Comparison of ENCODE assay signal across 8 cellular contexts in genomic region chr3:195900426-195901355, GRCh38. TPM values are rescaled to one million over a fixed set of nuclear protein-coding genes. Genes with fewer than 3 reads are reported as not detected.
DNase-seq lines count a peak whose midpoint lies in the region; ATAC-seq and TF ChIP-seq lines count a peak whose summit lies in the region.

No MANE protein-coding gene starts in this region.

- no peaks in the 10 kb centered on the region for H3K27me3 Mint-ChIP-seq in activated T-helper 17 cell treated with anti-CD3 and anti-CD28 coated beads, Interleukin-2, amount 50 U/mL, for 72 hours

- H3K9me3 Mint-ChIP-seq in activated T-helper 17 cell treated with anti-CD3 and anti-CD28 coated beads, Interleukin-2, amount 50 U/mL, for 72 hours = no peaks in the 10 kb centered on the region

- DNase-seq in AML-193 (lab: John Stamatoyannopoulos, UW) = peak; percentile 93 to 95
- peak; percentile 81 for DNase-seq in KBM-7
- DNase-seq in left cardiac atrium = peak; percentile 73
- peak; percentile 94 for DNase-seq in spleen
- DNase-seq in LoVo (ENCODE audit: low spot score) = no peak
- no peak for DNase-seq in HuH-7 (ENCODE audit: low spot score)

- TF ChIP-seq CTCF in spleen (IDR thresholded peaks at IDR 0.05 in 8 of 11, conservative IDR thresholded peaks at IDR 0.05 in 3 of 11) = no peak

- H3K4me1 Mint-ChIP-seq in activated T-helper 17 cell treated with anti-CD3 and anti-CD28 coated beads, Interleukin-2, amount 50 U/mL, for 72 hours = peaks cover 57% of the 10 kb centered on the region

- peak overlapping the region; percentile 35 to 97 (median 88) for H3K27ac ChIP-seq in spleen

- 36 to 59% (median 50%) methylated on average over 22 to 23 of the region's 23 CpGs for WGBS in spleen, 5 donors

- peak overlapping the region; percentile 78 for H3K27ac Mint-ChIP-seq in activated T-helper 17 cell treated with anti-CD3 and anti-CD28 coated beads, Interleukin-2, amount 50 U/mL, for 72 hours

- ATAC-seq in GM19452 (IDR thresholded peaks at IDR 0.05; ENCODE audit: unreplicated experiment) (peak; percentile 52), left cardiac atrium (peak; percentile 59 to 75)
- ATAC-seq in activated T-helper 17 cell treated with anti-CD3 and anti-CD28 coated beads, Interleukin-2, amount 50 U/mL, for 72 hours (replicated peaks) = peak; percentile 73

- in situ Hi-C loops in KBM-7 (cut with MboI; ENCODE audit: low pct_unique_long_range_greater_than_20kb, low sequenced_read_pairs) = no loop called here

- H3K36me3 ChIP-seq in spleen = no peaks in the 10 kb centered on the region

- intact Hi-C loops in left cardiac atrium (cut with DNase I) (no loop called here), spleen (cut with DNase I; ENCODE audit: low total_unique reads) (no loop called here)

- peak overlapping the region in 2 of 8 donors; percentile 1 to 49 for H3K4me3 ChIP-seq in spleen

- peaks cover 36 to 98% (median 94%) of the 10 kb centered on the region in 6 donors for H3K4me1 ChIP-seq in spleen

- no peaks in the 10 kb centered on the region for H3K27me3 ChIP-seq in spleen (replicated peaks in 1 of 7)

- TF ChIP-seq POLR2A in spleen (IDR thresholded peaks at IDR 0.05) = no peak

- peak overlapping the region; percentile 48 for H3K4me3 Mint-ChIP-seq in activated T-helper 17 cell treated with anti-CD3 and anti-CD28 coated beads, Interleukin-2, amount 50 U/mL, for 72 hours

- H3K9me3 ChIP-seq in spleen = no peaks in the 10 kb centered on the region

- H3K36me3 Mint-ChIP-seq in activated T-helper 17 cell treated with anti-CD3 and anti-CD28 coated beads, Interleukin-2, amount 50 U/mL, for 72 hours (ENCODE audit: low read depth) = no peaks in the 10 kb centered on the region

RNA-seq across cellular contexts. Expression of gene TNK2, which starts 7.7 kb away (rescaled TPM):
- total RNA-seq in activated T-helper 17 cell treated with anti-CD3 and anti-CD28 coated beads, Interleukin-2, amount 50 U/mL, for 72 hours = 10 to 100 TPM; 56.5 to 67.7 TPM
- total RNA-seq in left cardiac atrium (10 to 100 TPM; 47.6 to 50.4 TPM), spleen (100 to 1,000 TPM in 2 of 7 donors, 10 to 100 TPM in 5; 34.4 to 104 (median 81.4) TPM)
- polyA plus RNA-seq in spleen = 10 to 100 TPM; 30.6 to 86.4 (median 71.0) TPM

Comparison
In these comparisons a context has a peak if more than half of its experiments do, and no peak if none do; other contexts are left out.
1. DNase-seq: peak in AML-193 (2 of 2), KBM-7 (single experiment), left cardiac atrium (single experiment) and spleen (single experiment); none in LoVo (single experiment) and HuH-7 (single experiment).
2. Peak in every context shown above with its lines, with median percentiles within 50 percentile points of each other: ATAC-seq.